ENCODE assay signal across 1 cellular context in the genomic region with DNA sequence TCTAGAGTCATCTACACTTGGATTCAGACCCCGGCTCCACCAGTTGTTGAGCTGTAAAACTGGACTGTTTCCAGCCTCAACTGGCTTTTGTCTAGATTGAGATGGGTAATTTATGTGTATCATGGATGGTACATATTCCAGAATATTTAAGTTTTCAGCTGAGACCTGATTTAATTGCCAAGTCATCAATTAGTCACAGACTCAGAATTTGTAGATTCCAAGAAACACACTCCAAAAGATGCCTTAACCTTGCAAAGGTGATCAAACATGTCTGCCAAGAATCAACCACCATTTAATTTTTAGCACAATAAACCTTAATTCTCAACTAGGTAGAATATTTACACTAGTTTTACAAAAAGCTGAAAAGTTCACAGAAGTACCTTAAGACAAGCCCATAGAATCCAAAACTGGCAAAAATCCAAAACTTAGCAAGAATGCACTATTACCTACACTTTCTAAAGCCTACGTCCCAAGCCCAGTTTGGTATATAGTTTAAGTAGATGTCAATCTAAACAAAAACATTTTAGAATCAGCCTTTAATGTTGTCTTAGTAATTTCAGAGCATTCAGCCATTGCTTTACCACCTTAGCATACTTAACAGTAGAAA.
TF ChIP-seq lines count a peak whose summit lies in the region.

No MANE protein-coding gene starts in this region.

TF ChIP-seq in IMR-90, 13 proteins besides CTCF, POLR2A, EP300 and RAD21:
- no peak for TF ChIP-seq CEBPB (IDR thresholded peaks at IDR 0.05; ENCODE audit: low read depth, low read length)
- TF ChIP-seq NFE2L2 (IDR thresholded peaks at IDR 0.05; ENCODE audit: low read depth, low read length) = peak; percentile 11; the same call in 1 of the 2 replicates
- no peak for TF ChIP-seq RCOR1 (IDR thresholded peaks at IDR 0.05; ENCODE audit: insufficient replicate concordance, low read length)
- peak; percentile 97 for TF ChIP-seq MAFK (IDR thresholded peaks at IDR 0.05; ENCODE audit: low read depth, low read length)
- TF ChIP-seq, protein P1, sequence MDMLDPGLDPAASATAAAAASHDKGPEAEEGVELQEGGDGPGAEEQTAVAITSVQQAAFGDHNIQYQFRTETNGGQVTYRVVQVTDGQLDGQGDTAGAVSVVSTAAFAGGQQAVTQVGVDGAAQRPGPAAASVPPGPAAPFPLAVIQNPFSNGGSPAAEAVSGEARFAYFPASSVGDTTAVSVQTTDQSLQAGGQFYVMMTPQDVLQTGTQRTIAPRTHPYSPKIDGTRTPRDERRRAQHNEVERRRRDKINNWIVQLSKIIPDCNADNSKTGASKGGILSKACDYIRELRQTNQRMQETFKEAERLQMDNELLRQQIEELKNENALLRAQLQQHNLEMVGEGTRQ (IDR thresholded peaks at IDR 0.05; ENCODE audit: low read depth, low read length) = no peak
